ENCODE assay signal across 13 cellular contexts in the genomic region with DNA sequence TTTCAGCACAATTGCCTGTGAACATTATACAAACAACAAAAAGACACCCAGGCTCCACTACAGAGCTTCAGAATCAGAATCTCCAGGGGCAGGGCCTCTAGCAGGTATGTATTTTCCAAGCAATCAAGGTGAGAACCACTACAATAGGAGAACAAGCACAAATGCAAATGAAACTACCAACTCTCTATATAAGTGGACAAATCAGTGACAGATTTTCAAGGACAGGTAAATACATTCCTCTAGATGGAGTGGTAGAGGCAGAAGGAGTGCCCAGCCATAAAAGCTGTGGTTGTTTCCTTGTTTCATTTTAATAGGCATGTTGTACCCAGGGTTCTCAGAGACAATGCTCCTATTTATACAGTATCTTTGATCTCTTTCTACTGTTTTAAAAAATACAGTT. TPM values are rescaled to one million over a fixed set of nuclear protein-coding genes. Genes with fewer than 3 reads are reported as not detected.
DNase-seq lines count a peak whose midpoint lies in the region; ATAC-seq and TF ChIP-seq lines count a peak whose summit lies in the region.
"Had no signal": no experiment of that assay in that cellular context is flagged by ENCODE, and none has a peak within 500 bp of the region (broad histone marks: within the 10 kb centered on the region; RNA-seq: fewer than 3 reads in every experiment).

No MANE protein-coding gene starts in this region.

- DNase-seq in CD8-positive, alpha-beta memory T cell: no peak
- DNase-seq in LNCaP clone FGC (ENCODE audit: low read depth) (peak; percentile 57), breast epithelium (ENCODE audit: low spot score in 2 of 2) (no peak), lower lobe of right lung (no peak), vagina (ENCODE audit: extremely low spot score in 2 of 2) (no peak), middle frontal gyrus (ENCODE audit: extremely low spot score, low spot score) (no peak), suprapubic skin (ENCODE audit: low spot score in 2 of 2) (no peak)
- DNase-seq: cerebellar nuclear complex, NCI-H2227 treated with DMSO at 0.1 percent for 48 hours, nephron progenitor cell had no signal

- peak; percentile 95 to 96 for ATAC-seq in lower lobe of right lung
- ATAC-seq in HG02840 (IDR thresholded peaks at IDR 0.05; ENCODE audit: low FRiP score, unreplicated experiment): no peak

- no peaks in the 10 kb centered on the region for H3K9me3 Mint-ChIP-seq in CD8-positive, alpha-beta memory T cell
- H3K9me3 Mint-ChIP-seq: nephron progenitor cell had no signal

- no peaks in the 10 kb centered on the region for H3K27me3 Mint-ChIP-seq in CD8-positive, alpha-beta memory T cell

- H3K27ac ChIP-seq in CD8-positive, alpha-beta memory T cell (ENCODE audit: low read depth, low read length): no peak overlapping the region
- H3K27ac ChIP-seq in breast epithelium (peak overlapping the region; percentile 32 to 75), lower lobe of right lung (no peak overlapping the region), vagina (no peak overlapping the region), suprapubic skin (no peak overlapping the region)
- H3K27ac ChIP-seq: HL-60 had no signal

- TF ChIP-seq POLR2A in breast epithelium (IDR thresholded peaks at IDR 0.05) (no peak), vagina (IDR thresholded peaks at IDR 0.05) (no peak), suprapubic skin (IDR thresholded peaks at IDR 0.05) (no peak)

- peaks cover 20% of the 10 kb centered on the region for H3K36me3 ChIP-seq in CD8-positive, alpha-beta memory T cell (ENCODE audit: insufficient read depth, low read length)
- H3K36me3 ChIP-seq in breast epithelium (no peaks in the 10 kb centered on the region), lower lobe of right lung (peaks cover 68% of the 10 kb centered on the region), vagina (peaks cover 0 to 36% of the 10 kb centered on the region in 2 donors), suprapubic skin (peaks cover 60% of the 10 kb centered on the region)

- H3K4me1 Mint-ChIP-seq in CD8-positive, alpha-beta memory T cell: peaks cover 2 to 16% (median 8%) of the 10 kb centered on the region in 3 donors
- H3K4me1 Mint-ChIP-seq: nephron progenitor cell had no signal

- peaks cover 4 to 65% (median 9%) of the 10 kb centered on the region in 3 donors for H3K36me3 Mint-ChIP-seq in CD8-positive, alpha-beta memory T cell

- CTCF ChIA-PET in CD8-positive, alpha-beta memory T cell (lab: Charles Lee): no interaction called here

- no peaks in the 10 kb centered on the region for H3K27me3 ChIP-seq in CD8-positive, alpha-beta memory T cell (ENCODE audit: insufficient read depth, low read length, poor library complexity, severe bottlenecking)
- H3K27me3 ChIP-seq in breast epithelium (no peaks in the 10 kb centered on the region), lower lobe of right lung (ENCODE audit: low read depth) (no peaks in the 10 kb centered on the region), vagina (no peaks in the 10 kb centered on the region), suprapubic skin (no peaks in the 10 kb centered on the region)

- TF ChIP-seq EP300 in suprapubic skin (IDR thresholded peaks at IDR 0.05): no peak

- no peak overlapping the region for H3K4me3 Mint-ChIP-seq in CD8-positive, alpha-beta memory T cell
- H3K4me3 Mint-ChIP-seq: nephron progenitor cell had no signal

- H3K27ac Mint-ChIP-seq in CD8-positive, alpha-beta memory T cell: peak overlapping the region in 5 of 8 donors; percentile 24 to 60 (median 37)
- H3K27ac Mint-ChIP-seq: nephron progenitor cell had no signal

- TF ChIP-seq CTCF in LNCaP clone FGC (IDR thresholded peaks at IDR 0.05; ENCODE audit: control insufficient read depth, extremely low read depth, insufficient read depth): peak; percentile 70
- TF ChIP-seq CTCF in breast epithelium (IDR thresholded peaks at IDR 0.05): peak in 1 of 3 donors; percentile 34
- no peak for TF ChIP-seq CTCF in lower lobe of right lung (IDR thresholded peaks at IDR 0.05)
- no peak for TF ChIP-seq CTCF in vagina (IDR thresholded peaks at IDR 0.05)
- no peak for TF ChIP-seq CTCF in suprapubic skin (IDR thresholded peaks at IDR 0.05)

- H3K9me3 ChIP-seq in CD8-positive, alpha-beta memory T cell (ENCODE audit: low read length): no peaks in the 10 kb centered on the region
- no peaks in the 10 kb centered on the region for H3K9me3 ChIP-seq in breast epithelium
- no peaks in the 10 kb centered on the region for H3K9me3 ChIP-seq in lower lobe of right lung
- H3K9me3 ChIP-seq in vagina: no peaks in the 10 kb centered on the region
- no peaks in the 10 kb centered on the region for H3K9me3 ChIP-seq in suprapubic skin
- H3K9me3 ChIP-seq: Caco-2 had no signal

- no peaks in the 10 kb centered on the region for H3K4me1 ChIP-seq in CD8-positive, alpha-beta memory T cell (ENCODE audit: insufficient read depth, low read length)
- H3K4me1 ChIP-seq in breast epithelium (no peaks in the 10 kb centered on the region), lower lobe of right lung (peaks cover 16% of the 10 kb centered on the region), vagina (no peaks in the 10 kb centered on the region), suprapubic skin (no peaks in the 10 kb centered on the region)
- H3K4me1 ChIP-seq: Caco-2 had no signal

- intact Hi-C loops in breast epithelium (cut with DNase I; ENCODE audit: low total_unique reads): no loop called here
- intact Hi-C loops in lower lobe of right lung (cut with DNase I): no loop called here
- intact Hi-C loops in vagina (cut with DNase I): no loop called here

- POLR2A ChIA-PET in CD8-positive, alpha-beta memory T cell (lab: Charles Lee): no interaction called here

- no peak overlapping the region for H3K4me3 ChIP-seq in CD8-positive, alpha-beta memory T cell (ENCODE audit: low read length)
- no peak overlapping the region for H3K4me3 ChIP-seq in LNCaP clone FGC (ENCODE audit: low read depth, low read length)
- no peak overlapping the region for H3K4me3 ChIP-seq in breast epithelium
- H3K4me3 ChIP-seq in lower lobe of right lung: no peak overlapping the region
- no peak overlapping the region for H3K4me3 ChIP-seq in vagina
- no peak overlapping the region for H3K4me3 ChIP-seq in suprapubic skin

RNA-seq across cellular contexts. Expression of a gene that starts 20.1 kb away (rescaled TPM):
- 1 to 10 TPM; 1.4 TPM for total RNA-seq in CD8-positive, alpha-beta memory T cell
- 0.13 TPM for polyA plus RNA-seq in CD8-positive, alpha-beta memory T cell
- total RNA-seq in breast epithelium: 1 to 10 TPM; 2.3 to 5.7 (median 4.5) TPM
- 20.3 TPM for total RNA-seq in lower lobe of right lung
- 1.5 TPM for total RNA-seq in vagina
- total RNA-seq in suprapubic skin: 1 to 10 TPM; 3.2 to 6.5 (median 4.0) TPM

RNA-seq across cellular contexts. Expression of a gene that starts 42.4 kb away (rescaled TPM):
- total RNA-seq in CD8-positive, alpha-beta memory T cell: 100 to 1,000 TPM; 102 to 107 TPM
- 90.3 TPM for polyA plus RNA-seq in CD8-positive, alpha-beta memory T cell
- 100 to 1,000 TPM; 103 to 195 (median 114) TPM for total RNA-seq in breast epithelium
- 146 TPM for total RNA-seq in lower lobe of right lung
- 109 TPM for total RNA-seq in vagina
- total RNA-seq in suprapubic skin: 100 to 1,000 TPM; 121 to 219 (median 131) TPM

RNA-seq across cellular contexts. Expression of a gene that starts 44.0 kb away (rescaled TPM):
- total RNA-seq in CD8-positive, alpha-beta memory T cell: 10 to 100 TPM; 45.2 to 45.8 TPM
- polyA plus RNA-seq in CD8-positive, alpha-beta memory T cell: 33.7 TPM
- total RNA-seq in breast epithelium (10 to 100 TPM; 20.6 to 39.4 (median 29.1) TPM), lower lobe of right lung (16.8 TPM), vagina (13.3 TPM), suprapubic skin (10 to 100 TPM; 13.8 to 27.7 (median 19.3) TPM)

Comparison
In these comparisons a context has a peak if more than half of its experiments do, and no peak if none do; other contexts are left out.
1. H3K27ac ChIP-seq: peak in breast epithelium (2 of 2); none in CD8-positive, alpha-beta memory T cell (single experiment), lower lobe of right lung (single experiment), vagina (single experiment) and suprapubic skin (single experiment).